In the genomic region with DNA sequence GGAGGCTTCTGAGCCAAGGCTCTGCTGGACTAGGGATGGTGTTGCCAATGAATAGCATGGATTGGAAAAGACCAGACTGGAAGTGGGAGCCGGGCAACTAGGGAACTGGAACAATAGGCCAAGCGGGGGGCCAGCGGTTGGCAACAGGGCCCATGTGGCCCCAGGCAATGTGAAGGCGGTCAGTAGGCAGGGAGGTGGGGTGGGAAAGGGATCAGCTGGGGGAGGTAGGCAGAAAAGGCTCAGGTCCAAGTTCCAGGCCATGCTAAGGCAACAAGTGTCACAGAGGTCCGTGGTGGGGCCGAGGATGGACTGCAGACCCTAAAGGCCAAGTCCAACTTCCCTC, we compare ENCODE assay signal across 9 cellular contexts. TPM values are rescaled to one million over a fixed set of nuclear protein-coding genes. Genes with fewer than 3 reads are reported as not detected.
DNase-seq lines count a peak whose midpoint lies in the region; ATAC-seq, FAIRE-seq and TF ChIP-seq lines count a peak whose summit lies in the region.
"Had no signal": no experiment of that assay in that cellular context is flagged by ENCODE, and none has a peak within 500 bp of the region (broad histone marks: within the 10 kb centered on the region; RNA-seq: fewer than 3 reads in every experiment).

No MANE protein-coding gene starts in this region.

- TF ChIP-seq EP300 in K562 (IDR thresholded peaks at IDR 0.05; ENCODE audit: low read length) (no peak), suprapubic skin (IDR thresholded peaks at IDR 0.05) (no peak)

- ATAC-seq in K562 (peak; percentile 6), right lobe of liver (no peak), GM19324 (IDR thresholded peaks at IDR 0.05; ENCODE audit: low FRiP score, unreplicated experiment) (no peak), HG03378 (IDR thresholded peaks at IDR 0.05; ENCODE audit: unreplicated experiment) (no peak)

- no peaks in the 10 kb centered on the region for H3K9me2 ChIP-seq in Karpas-422 (replicated peaks; ENCODE audit: insufficient read depth, low read length)

- no peaks in the 10 kb centered on the region for H3K9me3 ChIP-seq in Karpas-422 (ENCODE audit: low read length)
- H3K9me3 ChIP-seq in K562 (replicated peaks; ENCODE audit: control insufficient read depth, insufficient read depth, low read depth, low read length): no peaks in the 10 kb centered on the region
- no peaks in the 10 kb centered on the region for H3K9me3 ChIP-seq in right lobe of liver
- H3K9me3 ChIP-seq in suprapubic skin: no peaks in the 10 kb centered on the region

- H3K27ac ChIP-seq in Karpas-422 (ENCODE audit: low read length) (no peak overlapping the region), K562 (ENCODE audit: extremely low read depth, low read depth, low read length) (peak overlapping the region; percentile 73), right lobe of liver (peak overlapping the region; percentile 84 to 96 (median 87)), suprapubic skin (peak overlapping the region; percentile 71)
- H3K27ac ChIP-seq: KMS-11 had no signal

- H3K4me1 ChIP-seq in Karpas-422 (ENCODE audit: low read length) (peaks cover 28% of the 10 kb centered on the region), K562 (replicated peaks in 1 of 2; ENCODE audit: control insufficient read depth in 2 of 2, insufficient read depth in 2 of 2, low read length in 2 of 2) (peaks cover 45 to 54% of the 10 kb centered on the region in 2 experiments), right lobe of liver (peaks cover 0 to 37% (median 14%) of the 10 kb centered on the region in 4 donors), suprapubic skin (peaks cover 39% of the 10 kb centered on the region)

- H3K9ac ChIP-seq in Karpas-422 (ENCODE audit: low read length) (no peak overlapping the region), K562 (ENCODE audit: insufficient read depth in 1 of 2, low read depth in 2 of 2, low read length in 2 of 2) (peak overlapping the region; percentile 91 to 94)
- H3K9ac ChIP-seq: KMS-11 had no signal

- H4K20me1 ChIP-seq in Karpas-422 (ENCODE audit: insufficient read depth, low read depth, low read length): peaks cover 5% of the 10 kb centered on the region; the same call in 1 of the 2 replicates
- no peaks in the 10 kb centered on the region for H4K20me1 ChIP-seq in K562 (replicated peaks; ENCODE audit: control insufficient read depth, insufficient read depth, low read length)

- TF ChIP-seq CTCF in K562 (IDR thresholded peaks at IDR 0.05 in 2 of 3, conservative IDR thresholded peaks at IDR 0.05 in 1 of 3; ENCODE audit: insufficient read depth in 2 of 3, low read depth in 1 of 3, low read length in 3 of 3) (no peak), right lobe of liver (IDR thresholded peaks at IDR 0.05) (no peak), suprapubic skin (IDR thresholded peaks at IDR 0.05) (no peak)

- H3K79me2 ChIP-seq in Karpas-422 (ENCODE audit: low read length) (no peaks in the 10 kb centered on the region), K562 (ENCODE audit: control insufficient read depth, insufficient read depth, low read length) (peaks cover 41% of the 10 kb centered on the region)

- no peak for TF ChIP-seq POLR2A in K562 (conservative IDR thresholded peaks at IDR 0.05)
- no peak for TF ChIP-seq POLR2A in right lobe of liver (IDR thresholded peaks at IDR 0.05)
- no peak for TF ChIP-seq POLR2A in suprapubic skin (IDR thresholded peaks at IDR 0.05)

- CTCF ChIA-PET in K562 (lab: Yijun Ruan, JAX; ENCODE audit: low intra/inter-chr PET ratio): interaction anchor here (1.0 kb wide), 1 partner anchor 60 kb away, joined by 3 read pairs; no protein-coding TSS in a partner anchor

- BruUV-seq in K562 (replicated peaks; lab: Mats Ljungman, UMichigan): no TSS peak

- H3K27me3 ChIP-seq in Karpas-422 (ENCODE audit: low read length): no peaks in the 10 kb centered on the region
- H3K27me3 ChIP-seq in K562 (ENCODE audit: control insufficient read depth in 2 of 2, insufficient read depth in 2 of 2, low read length in 2 of 2): no peaks in the 10 kb centered on the region
- H3K27me3 ChIP-seq in right lobe of liver: no peaks in the 10 kb centered on the region
- no peaks in the 10 kb centered on the region for H3K27me3 ChIP-seq in suprapubic skin

- TF ChIP-seq RAD21 in K562 (CRISPR knock-in tag; conservative IDR thresholded peaks at IDR 0.05 in 1 of 2, IDR thresholded peaks at IDR 0.05 in 1 of 2): no peak

- H3K4me2 ChIP-seq in Karpas-422 (ENCODE audit: low read depth, low read length, poor library complexity, severe bottlenecking) (peak overlapping the region; percentile 51), K562 (ENCODE audit: insufficient read depth, low read length) (peak overlapping the region; percentile 98)
- H3K4me2 ChIP-seq: KMS-11 had no signal

- POLR2A ChIA-PET in K562 (lab: Yijun Ruan, JAX): interaction anchor here (0.5 to 2.0 kb wide), 13 partner anchors 9 to 265 kb away, joined by 3 to 7 read pairs (median 4); no protein-coding TSS in a partner anchor

- no peak for FAIRE-seq in K562 (lab: Jason Lieb, UNC)

- H3K9me1 ChIP-seq in K562 (ENCODE audit: control insufficient read depth, insufficient read depth, low read length): no peaks in the 10 kb centered on the region

- H3K4me3 ChIP-seq in Karpas-422 (ENCODE audit: low read length) (no peak overlapping the region), K562 (peak overlapping the region; percentile 14), right lobe of liver (peak overlapping the region in 1 of 3 donors; percentile 4), suprapubic skin (no peak overlapping the region)

- 13% methylated on average over 6 of the region's 6 CpGs for WGBS in K562 (ENCODE audit: insufficient coverage, low coverage, missing lambda C conversion rate)
- 48% methylated on average over 4 of the region's 6 CpGs for WGBS in right lobe of liver (ENCODE audit: insufficient coverage, low coverage, low lambda C conversion rate, missing lambda C conversion rate)
- 65% methylated on average over 6 of the region's 6 CpGs for WGBS in suprapubic skin

- intact Hi-C loops in K562 (cut with micrococcal nuclease) (loop anchor here (1.0 to 5.0 kb wide), 4 partner anchors 15 to 464 kb away; partner anchors contain the start of genes KNTC1, MLXIP and RSRC2), right lobe of liver (cut with DNase I) (no loop called here)

- DNase-seq in Karpas-422 (no peak), K562 (ENCODE audit: extremely low read depth in 1 of 4, low spot score in 3 of 4) (peak in 1 of 4 experiments; percentile 40), right lobe of liver (no peak), suprapubic skin (ENCODE audit: low spot score in 2 of 2) (no peak), NCI-H2227 treated with DMSO at 0.1 percent for 48 hours (lab: John Stamatoyannopoulos, UW) (no peak), NCI-H82 (lab: John Stamatoyannopoulos, UW) (no peak)

- H3K36me3 ChIP-seq in Karpas-422 (ENCODE audit: insufficient read depth, low read length): peaks cover 21% of the 10 kb centered on the region; the same call in 1 of the 2 replicates
- peaks cover 59% of the 10 kb centered on the region for H3K36me3 ChIP-seq in K562 (ENCODE audit: control insufficient read depth, insufficient read depth, low read length)
- no peaks in the 10 kb centered on the region for H3K36me3 ChIP-seq in right lobe of liver
- peaks cover 20% of the 10 kb centered on the region for H3K36me3 ChIP-seq in suprapubic skin

- in situ Hi-C loops in K562 (cut with MboI): no loop called here

- H2AFZ ChIP-seq in Karpas-422 (ENCODE audit: low read length) (no peak overlapping the region), K562 (ENCODE audit: low read depth, low read length) (peak overlapping the region; percentile 71)

RNA-seq across cellular contexts. Expression of gene MLXIP, which starts 14.9 kb away (rescaled TPM):
- total RNA-seq in Karpas-422 (2014; rRNA removed; shearing (Covaris generic); ENCODE audit: low replicate concordance): 13.8 and 14.8 TPM in 2 replicates
- 289 and 513 TPM in 2 replicates for total RNA-seq in K562 (2011; cell fraction: chromatin; rRNA removed; ENCODE audit: low replicate concordance)
- total RNA-seq in K562 (2011; cell fraction: nucleolus; rRNA removed): 197 and 203 TPM in 2 replicates
- total RNA-seq in K562 (2011; cell fraction: nucleoplasm; rRNA removed): 215 and 311 TPM in 2 replicates
- total RNA-seq in K562 (2014; rRNA removed): 14.7 and 36.9 TPM in 2 replicates
- 13.8 and 18.1 TPM in 2 replicates for total RNA-seq in K562 (2014; rRNA removed; fragmentation: Illumina TruSeq; extraction: Trizol)
- total RNA-seq in K562 (2015; rRNA removed; fragmentation: Illumina TruSeq; extraction: Trizol): 25.8 and 28.9 TPM in 2 replicates
- total RNA-seq in K562 (2021): 65.8 and 66.3 TPM in 2 replicates
- 14.4 and 20.7 TPM in 2 replicates for polyA plus RNA-seq in K562 (2011; rRNA removed)
- 9.9 and 11.6 TPM in 2 replicates for polyA plus RNA-seq in K562 (2011; cell fraction: cytosol; rRNA removed)
- 78.1 and 99.4 TPM in 2 replicates for polyA plus RNA-seq in K562 (2011; cell fraction: nucleus; rRNA removed)
- 33.1 and 37.7 TPM in 2 replicates for polyA plus RNA-seq in K562 (2012)
- 40.7 and 46.7 TPM in 2 replicates for polyA plus RNA-seq in K562 (2014; fragmentation: Illumina TruSeq; extraction: Trizol)
- 1 to 10 TPM; 2.2 to 3.8 TPM for polyA plus RNA-seq in K562 (2014; fragmentation: Nextera tagmentation; extraction: Ambion mirVana)
- 26.0 and 26.5 TPM in 2 replicates for polyA plus RNA-seq in K562 (2014; rRNA removed)
- polyA minus RNA-seq in K562 (2011; rRNA and poly(A)+ RNA removed): 20.9 and 23.5 TPM in 2 replicates
- polyA minus RNA-seq in K562 (2011; cell fraction: cytosol; rRNA and poly(A)+ RNA removed): 51.8 and 60.9 TPM in 2 replicates
- 61.8 and 88.5 TPM in 2 replicates for polyA minus RNA-seq in K562 (2011; cell fraction: nucleus; rRNA and poly(A)+ RNA removed)
- 10 to 100 TPM; 13.9 to 45.9 (median 16.6) TPM for total RNA-seq in right lobe of liver
- 10 to 100 TPM; 25.2 to 91.4 (median 35.4) TPM for total RNA-seq in suprapubic skin

RNA-seq across cellular contexts. Expression of gene BCL7A, which starts 42.0 kb away (rescaled TPM):
- total RNA-seq in Karpas-422 (2014; rRNA removed; shearing (Covaris generic); ENCODE audit: low replicate concordance): 67.2 and 75.5 TPM in 2 replicates
- 14.3 and 26.5 TPM in 2 replicates for total RNA-seq in K562 (2011; cell fraction: chromatin; rRNA removed; ENCODE audit: low replicate concordance)
- 14.6 and 18.5 TPM in 2 replicates for total RNA-seq in K562 (2011; cell fraction: nucleolus; rRNA removed)
- 12.9 and 13.2 TPM in 2 replicates for total RNA-seq in K562 (2011; cell fraction: nucleoplasm; rRNA removed)
- total RNA-seq in K562 (2014; rRNA removed): 16.1 and 23.1 TPM in 2 replicates
- total RNA-seq in K562 (2014; rRNA removed; fragmentation: Illumina TruSeq; extraction: Trizol): 11.0 and 13.6 TPM in 2 replicates
- 14.9 TPM in 2 replicates for total RNA-seq in K562 (2015; rRNA removed; fragmentation: Illumina TruSeq; extraction: Trizol)
- total RNA-seq in K562 (2021): 19.9 and 21.9 TPM in 2 replicates
- polyA plus RNA-seq in K562 (2011; rRNA removed): 11.2 and 11.5 TPM in 2 replicates
- polyA plus RNA-seq in K562 (2011; cell fraction: cytosol; rRNA removed): 13.9 and 19.9 TPM in 2 replicates
- polyA plus RNA-seq in K562 (2011; cell fraction: nucleus; rRNA removed): 9.8 and 12.1 TPM in 2 replicates
- 14.5 and 17.2 TPM in 2 replicates for polyA plus RNA-seq in K562 (2012)
- 19.5 and 20.1 TPM in 2 replicates for polyA plus RNA-seq in K562 (2014; fragmentation: Illumina TruSeq; extraction: Trizol)
- under 1 TPM; 0.25 to 0.30 TPM for polyA plus RNA-seq in K562 (2014; fragmentation: Nextera tagmentation; extraction: Ambion mirVana)
- polyA plus RNA-seq in K562 (2014; rRNA removed): 16.8 and 17.1 TPM in 2 replicates
- polyA minus RNA-seq in K562 (2011; rRNA and poly(A)+ RNA removed): 9.0 and 9.8 TPM in 2 replicates
- 8.2 and 11.0 TPM in 2 replicates for polyA minus RNA-seq in K562 (2011; cell fraction: cytosol; rRNA and poly(A)+ RNA removed)
- 2.8 and 4.3 TPM in 2 replicates for polyA minus RNA-seq in K562 (2011; cell fraction: nucleus; rRNA and poly(A)+ RNA removed)
- total RNA-seq in right lobe of liver: 1 to 10 TPM; 3.5 to 6.4 (median 4.6) TPM
- 10 to 100 TPM; 15.9 to 30.9 (median 22.7) TPM for total RNA-seq in suprapubic skin
